ENCODE assay signal across 27 cellular contexts in genomic region chr21:35450830-35451229, GRCh38.
"Had no signal": no experiment of that assay in that cellular context is flagged by ENCODE, and none has a peak within 500 bp of the region (broad histone marks: within the 10 kb centered on the region; RNA-seq: fewer than 3 reads in every experiment).

No MANE protein-coding gene starts in this region.

- H3K4me3 Mint-ChIP-seq: naive thymus-derived CD4-positive, alpha-beta T cell; nephron; neural progenitor cell; stimulated activated effector memory CD8-positive, alpha-beta T cell treated with anti-CD3 and anti-CD28 coated beads, Interleukin-12 subunit alpha, Interleukin-12 subunit beta, amount 100 ng/mL, for 72 hours; stimulated activated naive B cell treated with anti-CD40 and anti-IgM and Interleukin-4, amounts not matched to agents 10 μg/mL and 1 μg/mL and 100 μg/mL, for 72 hours; stimulated activated naive CD8-positive, alpha-beta T cell treated with anti-CD3 and anti-CD28 coated beads, Interleukin-15, Interleukin-2, amounts not matched to agents 100 ng/mL and 50 ng/mL, for 24 hours had no signal

- H3K4me3 ChIP-seq: neural progenitor cell, ovary, psoas muscle, right lobe of liver, sigmoid colon, stomach, thoracic aorta, thyroid gland, tibial nerve, upper lobe of left lung, vagina had no signal

- H3K4me1 Mint-ChIP-seq: neural progenitor cell; stimulated activated effector memory CD8-positive, alpha-beta T cell treated with anti-CD3 and anti-CD28 coated beads, Interleukin-12 subunit alpha, Interleukin-12 subunit beta, amount 100 ng/mL, for 72 hours had no signal

- H3K9me3 Mint-ChIP-seq: stimulated activated effector memory CD8-positive, alpha-beta T cell treated with anti-CD3 and anti-CD28 coated beads, Interleukin-12 subunit alpha, Interleukin-12 subunit beta, amount 100 ng/mL, for 72 hours had no signal

- H3K9me3 ChIP-seq: psoas muscle, right lobe of liver, sigmoid colon, thoracic aorta, thyroid gland, tibial nerve, vagina had no signal

- H3K27ac ChIP-seq: neural progenitor cell, ovary, parathyroid adenoma, psoas muscle, right lobe of liver, sigmoid colon, stomach, thoracic aorta, thyroid gland, tibial nerve, upper lobe of left lung, vagina had no signal

- H3K36me3 Mint-ChIP-seq: stimulated activated effector memory CD8-positive, alpha-beta T cell treated with anti-CD3 and anti-CD28 coated beads, Interleukin-12 subunit alpha, Interleukin-12 subunit beta, amount 100 ng/mL, for 72 hours had no signal

- H3K27me3 Mint-ChIP-seq: progenitor cell of endocrine pancreas; stimulated activated naive B cell treated with anti-CD40 and anti-IgM and Interleukin-4, amounts not matched to agents 10 μg/mL and 1 μg/mL and 100 μg/mL, for 72 hours; stimulated activated naive CD8-positive, alpha-beta T cell treated with anti-CD3 and anti-CD28 coated beads, Interleukin-15, Interleukin-2, amounts not matched to agents 100 ng/mL and 50 ng/mL, for 24 hours had no signal

- H3K4me1 ChIP-seq: neural progenitor cell, parathyroid adenoma, psoas muscle, right lobe of liver, sigmoid colon, stomach, thyroid gland, tibial nerve, upper lobe of left lung, vagina had no signal

- H3K27ac Mint-ChIP-seq: naive thymus-derived CD4-positive, alpha-beta T cell; nephron; neural progenitor cell; progenitor cell of endocrine pancreas; stimulated activated effector memory CD8-positive, alpha-beta T cell treated with anti-CD3 and anti-CD28 coated beads, Interleukin-12 subunit alpha, Interleukin-12 subunit beta, amount 100 ng/mL, for 72 hours; stimulated activated naive B cell treated with anti-CD40 and anti-IgM and Interleukin-4, amounts not matched to agents 10 μg/mL and 1 μg/mL and 100 μg/mL, for 72 hours; stimulated activated naive CD8-positive, alpha-beta T cell treated with anti-CD3 and anti-CD28 coated beads, Interleukin-15, Interleukin-2, amounts not matched to agents 100 ng/mL and 50 ng/mL, for 24 hours had no signal

- H3K36me3 ChIP-seq: neural progenitor cell, ovary, right lobe of liver, sigmoid colon, stomach, thoracic aorta, thyroid gland, tibial nerve, upper lobe of left lung, vagina had no signal

- DNase-seq: naive thymus-derived CD4-positive, alpha-beta T cell; occipital lobe; ovary; posterior cingulate gyrus; psoas muscle; right cardiac atrium; right lobe of liver; sigmoid colon; small intestine; stimulated activated CD4-positive, alpha-beta T cell treated with anti-CD3 and anti-CD28 coated beads, Interleukin-15, amount 100 ng/mL, for 24 hours; stimulated activated CD4-positive, alpha-beta T cell treated with anti-CD3 and anti-CD28 coated beads, Interleukin-2, amount 100 ng/mL, for 24 hours; stimulated activated CD4-positive, alpha-beta T cell treated with anti-CD3 and anti-CD28 coated beads, Interleukin-2, amount 100 ng/mL, for 48 hours; stimulated activated CD4-positive, alpha-beta T cell treated with anti-CD3 and anti-CD28 coated beads, Interleukin-4, amount 100 ng/mL, for 24 hours; stimulated activated naive B cell treated with anti-CD40 and anti-IgM and Interleukin-4, amounts not matched to agents 10 μg/mL and 1 μg/mL and 100 μg/mL, for 72 hours; stimulated activated naive CD4-positive, alpha-beta T cell treated with Interleukin-2 at 50 U/mL for 16 hours; stomach; thyroid gland had no signal
